ENCODE assay signal across 10 cellular contexts in genomic region chr17:3659541-3660111, GRCh38. TPM values are rescaled to one million over a fixed set of nuclear protein-coding genes. Genes with fewer than 3 reads are reported as not detected.
DNase-seq lines count a peak whose midpoint lies in the region; ATAC-seq, FAIRE-seq and TF ChIP-seq lines count a peak whose summit lies in the region.
"Had no signal": no experiment of that assay in that cellular context is flagged by ENCODE, and none has a peak within 500 bp of the region (broad histone marks: within the 10 kb centered on the region; RNA-seq: fewer than 3 reads in every experiment).

No MANE protein-coding gene starts in this region.

- peaks cover 6 to 9% of the 10 kb centered on the region in 2 donors for H3K36me3 ChIP-seq in kidney (ENCODE audit: control insufficient read depth in 1 of 2, insufficient read depth in 2 of 2, low read length in 2 of 2)
- peaks cover 51% of the 10 kb centered on the region for H3K36me3 ChIP-seq in suprapubic skin

- no peak for TF ChIP-seq EP300 in suprapubic skin (IDR thresholded peaks at IDR 0.05)

- peak; percentile 43 for TF ChIP-seq CTCF in choroid plexus epithelial cell (conservative IDR thresholded peaks at IDR 0.05; ENCODE audit: low read depth, low read length)
- TF ChIP-seq CTCF in kidney (IDR thresholded peaks at IDR 0.05; ENCODE audit: borderline replicate concordance, extremely low read depth, insufficient read depth), result no peak
- TF ChIP-seq CTCF in suprapubic skin (IDR thresholded peaks at IDR 0.05), result peak in 1 of 2 donors; percentile 2

- H3K36me3 Mint-ChIP-seq in T-cell, result no peaks in the 10 kb centered on the region
- H3K36me3 Mint-ChIP-seq: naive B cell had no signal

- CTCF ChIA-PET in T-cell (lab: Charles Lee), result no interaction called here

- no peaks in the 10 kb centered on the region for H3K9me3 Mint-ChIP-seq in T-cell
- H3K9me3 Mint-ChIP-seq: naive B cell had no signal

- ATAC-seq in GM21360 (IDR thresholded peaks at IDR 0.05; ENCODE audit: unreplicated experiment) (no peak), T-cell (replicated peaks in 1 of 4) (no peak)

- WGBS in suprapubic skin, result 28% methylated on average over 11 of the region's 22 CpGs

- no peaks in the 10 kb centered on the region for H3K27me3 Mint-ChIP-seq in T-cell
- H3K27me3 Mint-ChIP-seq: naive B cell had no signal

- DNase-seq in HS-27A (ENCODE audit: low read depth) (peak; percentile 22), choroid plexus epithelial cell (ENCODE audit: low read depth) (peak; percentile 91), kidney (peak; percentile 90), suprapubic skin (ENCODE audit: low spot score in 2 of 2) (peak; percentile 87 to 90), T-cell (no peak), cerebellar cortex (ENCODE audit: low spot score) (no peak)
- DNase-seq in stimulated activated CD8-positive, alpha-beta memory T cell treated with anti-CD3 and anti-CD28 coated beads, Interleukin-4, amount 100 ng/mL, for 48 hours, result no peak
- DNase-seq: naive B cell had no signal

- H3K9ac ChIP-seq in kidney (ENCODE audit: low read length in 2 of 2), result no peak overlapping the region

- H3K27me3 ChIP-seq in suprapubic skin, result no peaks in the 10 kb centered on the region

- H3K9me3 ChIP-seq in kidney (ENCODE audit: control insufficient read depth in 1 of 2, low read length in 2 of 2) (no peaks in the 10 kb centered on the region), suprapubic skin (no peaks in the 10 kb centered on the region)

- POLR2A ChIA-PET in T-cell (lab: Charles Lee), result no interaction called here

- no peak overlapping the region for H3K27ac Mint-ChIP-seq in T-cell

- intact Hi-C loops in kidney (cut with DNase I), result no loop called here

- H3K4me1 ChIP-seq in kidney (ENCODE audit: control insufficient read depth in 1 of 2, insufficient read depth in 1 of 2, low read depth in 1 of 2, low read length in 2 of 2) (peaks cover 9 to 12% of the 10 kb centered on the region in 2 donors), suprapubic skin (peaks cover 33% of the 10 kb centered on the region)

- H3K4me1 Mint-ChIP-seq in T-cell, result no peaks in the 10 kb centered on the region

- H3K4me3 Mint-ChIP-seq in T-cell, result no peak overlapping the region
- H3K4me3 Mint-ChIP-seq: naive B cell had no signal

- no peak overlapping the region for H3K4me3 ChIP-seq in choroid plexus epithelial cell (ENCODE audit: low read depth, low read length)
- H3K4me3 ChIP-seq in kidney (ENCODE audit: low read length in 2 of 2), result no peak overlapping the region
- H3K4me3 ChIP-seq in suprapubic skin, result no peak overlapping the region

- FAIRE-seq in kidney (lab: Jason Lieb, UNC), result no peak
- FAIRE-seq: GM12891 had no signal

- H3K27ac ChIP-seq in kidney (ENCODE audit: low read depth in 2 of 2, low read length in 2 of 2) (peak overlapping the region; percentile 54 to 83), suprapubic skin (peak overlapping the region; percentile 85)

- TF ChIP-seq POLR2A in suprapubic skin (IDR thresholded peaks at IDR 0.05), result no peak

RNA-seq across cellular contexts. Expression of gene TAX1BP3, which starts 8.8 kb away (rescaled TPM):
- total RNA-seq in kidney (158 TPM), suprapubic skin (100 to 1,000 TPM; 103 to 245 (median 202) TPM), T-cell (10 to 100 TPM in 3 of 5 donors, 1 to 10 TPM in 2; 9.1 to 15.3 (median 14.6) TPM)
- 128 TPM for polyA plus RNA-seq in kidney (ENCODE audit: insufficient read depth, low read depth, low replicate concordance)

RNA-seq across cellular contexts. Expression of gene EMC6, which starts 9.0 kb away (rescaled TPM):
- total RNA-seq in kidney (25.6 TPM), suprapubic skin (10 to 100 TPM in 3 of 4 donors, 1 to 10 TPM in 1; 3.3 to 17.6 (median 10.4) TPM), T-cell (10 to 100 TPM; 22.4 to 36.2 (median 33.6) TPM)
- polyA plus RNA-seq in kidney (ENCODE audit: insufficient read depth, low read depth, low replicate concordance), result 77.1 TPM

RNA-seq across cellular contexts. Expression of gene CTNS, which starts 23.1 kb away (rescaled TPM):
- total RNA-seq in kidney (15.7 TPM), suprapubic skin (10 to 100 TPM; 19.9 to 34.6 (median 26.1) TPM), T-cell (10 to 100 TPM in 3 of 5 donors, 1 to 10 TPM in 2; 7.1 to 15.9 (median 11.4) TPM)
- 11.9 TPM for polyA plus RNA-seq in kidney (ENCODE audit: insufficient read depth, low read depth, low replicate concordance)

RNA-seq across cellular contexts. Expression of gene SHPK, which starts 23.6 kb away (rescaled TPM):
- total RNA-seq in kidney, result 17.5 TPM
- 9.2 TPM for polyA plus RNA-seq in kidney (ENCODE audit: insufficient read depth, low read depth, low replicate concordance)
- total RNA-seq in suprapubic skin, result 10 to 100 TPM; 19.0 to 21.9 (median 20.4) TPM
- 10 to 100 TPM in 3 of 5 donors, 1 to 10 TPM in 2; 6.4 to 12.3 (median 10.5) TPM for total RNA-seq in T-cell

RNA-seq across cellular contexts. Expression of gene P2RX5, which starts 36.3 kb away (rescaled TPM):
- 8.4 TPM for total RNA-seq in kidney
- not detected for polyA plus RNA-seq in kidney (ENCODE audit: insufficient read depth, low read depth, low replicate concordance)
- total RNA-seq in suprapubic skin, result under 1 TPM in 2 of 4 donors, not detected in 2; 0.49 to 0.56 TPM
- total RNA-seq in T-cell, result 10 to 100 TPM; 19.6 to 35.6 (median 29.9) TPM

Comparison
In these comparisons a context has a peak if more than half of its experiments do, and no peak if none do; other contexts are left out.
1. DNase-seq: peak in HS-27A (single experiment), choroid plexus epithelial cell (single experiment), kidney (single experiment) and suprapubic skin (2 of 2); none in T-cell (0 of 34), stimulated activated CD8-positive, alpha-beta memory T cell treated with anti-CD3 and anti-CD28 coated beads, Interleukin-4, amount 100 ng/mL, for 48 hours (single experiment) and cerebellar cortex (single experiment).